ENCODE assay signal across 9 cellular contexts in genomic region chr3:114144909-114145688, GRCh38. TPM values are rescaled to one million over a fixed set of nuclear protein-coding genes. Genes with fewer than 3 reads are reported as not detected.
DNase-seq lines count a peak whose midpoint lies in the region; TF ChIP-seq lines count a peak whose summit lies in the region.
"Had no signal": no experiment of that assay in that cellular context is flagged by ENCODE, and none has a peak within 500 bp of the region (broad histone marks: within the 10 kb centered on the region; RNA-seq: fewer than 3 reads in every experiment).

No MANE protein-coding gene starts in this region.

- H3K27ac Mint-ChIP-seq in MCF 10A (ENCODE audit: low read depth, unreplicated experiment), result no peak overlapping the region

- no peak for TF ChIP-seq EP300 in esophagus muscularis mucosa (IDR thresholded peaks at IDR 0.05)

- H3K4me3 Mint-ChIP-seq in MCF 10A (ENCODE audit: unreplicated experiment), result no peak overlapping the region

- CTCF ChIA-PET in MCF 10A (lab: Yijun Ruan, JAX), result no interaction called here

- DNase-seq in MCF 10A (ENCODE audit: unreplicated experiment) (peak; percentile 90), breast epithelium (ENCODE audit: low spot score in 2 of 2) (no peak), SJCRH30 (peak; percentile 19 to 44), fibroblast of villous mesenchyme (ENCODE audit: low read depth) (peak; percentile 59), stromal cell of bone marrow (ENCODE audit: low read depth) (peak; percentile 98), posterior vena cava (ENCODE audit: low spot score) (no peak), esophagus muscularis mucosa (ENCODE audit: extremely low spot score) (no peak), hepatocyte (ENCODE audit: low spot score) (no peak)

- H3K36me3 ChIP-seq in breast epithelium, result no peaks in the 10 kb centered on the region
- no peaks in the 10 kb centered on the region for H3K36me3 ChIP-seq in SJCRH30
- no peaks in the 10 kb centered on the region for H3K36me3 ChIP-seq in esophagus muscularis mucosa
- no peaks in the 10 kb centered on the region for H3K36me3 ChIP-seq in hepatocyte (replicated peaks; ENCODE audit: insufficient read depth, low read depth)

- no peak overlapping the region for H3K27ac ChIP-seq in breast epithelium
- H3K27ac ChIP-seq in SJCRH30, result no peak overlapping the region
- H3K27ac ChIP-seq in esophagus muscularis mucosa (replicated peaks in 1 of 4), result no peak overlapping the region
- no peak overlapping the region for H3K27ac ChIP-seq in hepatocyte

- no peak overlapping the region for H2AFZ ChIP-seq in hepatocyte

- H3K4me1 Mint-ChIP-seq in MCF 10A (ENCODE audit: insufficient read depth, unreplicated experiment), result peaks cover 11% of the 10 kb centered on the region

- intact Hi-C loops in MCF 10A (cut with micrococcal nuclease), result loop anchor here (10.0 kb wide), 1 partner anchor 200 kb away; the partner anchor contains the start of gene ZDHHC23
- intact Hi-C loops in breast epithelium (cut with DNase I; ENCODE audit: low total_unique reads), result no loop called here
- intact Hi-C loops in posterior vena cava (cut with DNase I), result no loop called here
- intact Hi-C loops in esophagus muscularis mucosa (cut with DNase I), result no loop called here

- no peaks in the 10 kb centered on the region for H3K9me3 Mint-ChIP-seq in MCF 10A (ENCODE audit: unreplicated experiment)

- H3K9me3 ChIP-seq in breast epithelium (no peaks in the 10 kb centered on the region), SJCRH30 (replicated peaks) (no peaks in the 10 kb centered on the region), esophagus muscularis mucosa (no peaks in the 10 kb centered on the region), hepatocyte (ENCODE audit: low read depth) (no peaks in the 10 kb centered on the region)

- H3K27me3 ChIP-seq in breast epithelium (no peaks in the 10 kb centered on the region), SJCRH30 (no peaks in the 10 kb centered on the region), esophagus muscularis mucosa (no peaks in the 10 kb centered on the region), hepatocyte (no peaks in the 10 kb centered on the region)

- H3K9me2 ChIP-seq in hepatocyte (replicated peaks; ENCODE audit: insufficient read depth), result no peaks in the 10 kb centered on the region

- BruUV-seq in MCF 10A (replicated peaks; lab: Mats Ljungman, UMichigan), result no TSS peak

- no peaks in the 10 kb centered on the region for H3K79me2 ChIP-seq in hepatocyte

- H3K4me2 ChIP-seq in hepatocyte, result no peak overlapping the region

- H3K4me3 ChIP-seq in breast epithelium (no peak overlapping the region), SJCRH30 (no peak overlapping the region), fibroblast of villous mesenchyme (ENCODE audit: low read depth, low read length) (no peak overlapping the region), esophagus muscularis mucosa (no peak overlapping the region), hepatocyte (no peak overlapping the region)

- H4K20me1 ChIP-seq in hepatocyte (ENCODE audit: insufficient read depth, poor library complexity, severe bottlenecking), result no peaks in the 10 kb centered on the region

- H3K4me1 ChIP-seq in breast epithelium (peaks cover 0 to 6% of the 10 kb centered on the region in 2 donors), SJCRH30 (no peaks in the 10 kb centered on the region), esophagus muscularis mucosa (peaks cover 0 to 7% (median 2%) of the 10 kb centered on the region in 4 donors), hepatocyte (ENCODE audit: insufficient read depth) (no peaks in the 10 kb centered on the region)

- H3K36me3 Mint-ChIP-seq in MCF 10A (ENCODE audit: insufficient read depth, unreplicated experiment), result no peaks in the 10 kb centered on the region

- no peaks in the 10 kb centered on the region for H3K27me3 Mint-ChIP-seq in MCF 10A (ENCODE audit: insufficient read depth, unreplicated experiment)

- WGBS in esophagus muscularis mucosa, result 76% methylated on average over 7 of the region's 7 CpGs
- 78% methylated on average over 7 of the region's 7 CpGs for WGBS in hepatocyte (ENCODE audit: low lambda C conversion rate, missing lambda C conversion rate)

- TF ChIP-seq CTCF in MCF 10A (IDR thresholded peaks at IDR 0.05; ENCODE audit: unreplicated experiment) (no peak), breast epithelium (IDR thresholded peaks at IDR 0.05) (no peak), fibroblast of villous mesenchyme (IDR thresholded peaks at IDR 0.05; ENCODE audit: insufficient read depth, low read depth, low read length) (no peak), esophagus muscularis mucosa (IDR thresholded peaks at IDR 0.05) (no peak), hepatocyte (IDR thresholded peaks at IDR 0.05; ENCODE audit: poor library complexity) (no peak)

- POLR2A ChIA-PET in MCF 10A (lab: Yijun Ruan, JAX), result interaction anchor here (1.7 kb wide), 1 partner anchor 8 kb away, joined by 6 read pairs; no protein-coding TSS in a partner anchor

- TF ChIP-seq POLR2A in breast epithelium (IDR thresholded peaks at IDR 0.05), result no peak
- no peak for TF ChIP-seq POLR2A in esophagus muscularis mucosa (IDR thresholded peaks at IDR 0.05; ENCODE audit: low read depth)

RNA-seq across cellular contexts. Expression of gene DRD3, which starts 33.8 kb away (rescaled TPM):
- total RNA-seq in MCF 10A (2022), result not detected in 2 replicates
- total RNA-seq in breast epithelium, result not detected
- not detected in 2 replicates for total RNA-seq in SJCRH30 (2014; rRNA removed; shearing (Covaris generic))
- total RNA-seq in fibroblast of villous mesenchyme, result not detected in 2 replicates
- total RNA-seq in posterior vena cava, result not detected
- not detected for total RNA-seq in esophagus muscularis mucosa
- not detected in 2 replicates for total RNA-seq in hepatocyte
- not detected in 2 replicates for polyA plus RNA-seq in hepatocyte
- total RNA-seq: activated CD8-positive, alpha-beta memory T cell treated with anti-CD3 and anti-CD28 coated beads for 36 hours had no signal

Comparison
In these comparisons a context has a peak if more than half of its experiments do, and no peak if none do; other contexts are left out.
1. DNase-seq: peak in MCF 10A (single experiment), SJCRH30 (2 of 2), fibroblast of villous mesenchyme (single experiment) and stromal cell of bone marrow (single experiment); none in breast epithelium (0 of 2), posterior vena cava (single experiment), esophagus muscularis mucosa (single experiment) and hepatocyte (single experiment).